Comparison of ENCODE assay signal across 27 cellular contexts in genomic region chr3:14456794-14457193, GRCh38.
"Had no signal": no experiment of that assay in that cellular context is flagged by ENCODE, and none has a peak within 500 bp of the region (broad histone marks: within the 10 kb centered on the region; RNA-seq: fewer than 3 reads in every experiment).

No MANE protein-coding gene starts in this region.

- H3K4me2 ChIP-seq: hepatocyte, neural progenitor cell, smooth muscle cell had no signal

- FAIRE-seq: endothelial cell of umbilical vein, kidney, pancreas had no signal

- H2AFZ ChIP-seq: hepatocyte, neural progenitor cell had no signal

- DNase-seq: dermis blood vessel endothelial cell; effector memory CD4-positive, alpha-beta T cell; foreskin keratinocyte; kidney; midbrain; naive thymus-derived CD4-positive, alpha-beta T cell; occipital lobe; stimulated activated CD4-positive, alpha-beta T cell treated with anti-CD3 and anti-CD28 coated beads, Interleukin-12 subunit alpha, Interleukin-12 subunit beta, amount 100 ng/mL, for 4 hours; stimulated activated CD4-positive, alpha-beta T cell treated with anti-CD3 and anti-CD28 coated beads, Interleukin-1b, Interleukin-23, amount 100 ng/mL, for 48 hours; stimulated activated CD4-positive, alpha-beta T cell treated with anti-CD3 and anti-CD28 coated beads, Interleukin-4, amount 100 ng/mL, for 1 hour; stimulated activated CD8-positive, alpha-beta memory T cell treated with anti-CD3 and anti-CD28 coated beads, Interleukin-4, amount 100 ng/mL, for 48 hours; stimulated activated naive CD8-positive, alpha-beta T cell treated with anti-CD3 and anti-CD28 coated beads, Interleukin-15, Interleukin-2, amounts not matched to agents 100 U/mL and 50 U/mL, for 24 hours; substantia nigra; transverse colon; upper lobe of right lung; uterus had no signal

- H3K79me2 ChIP-seq: hepatocyte had no signal

- H3K27me3 ChIP-seq: esophagus muscularis mucosa, foreskin keratinocyte, gastroesophageal sphincter, hepatocyte, neural progenitor cell, pancreas, transverse colon, upper lobe of right lung, uterus had no signal

- H3K36me3 ChIP-seq: neural progenitor cell, pancreas, thoracic aorta, transverse colon, uterus had no signal

- H3K9ac ChIP-seq: neural progenitor cell had no signal

- H3K9me3 ChIP-seq: esophagus muscularis mucosa, gastroesophageal sphincter, heart left ventricle, pancreas, thoracic aorta, transverse colon, upper lobe of right lung, uterus had no signal

- H3K27ac ChIP-seq: coronary artery, esophagus muscularis mucosa, foreskin keratinocyte, gastroesophageal sphincter, heart left ventricle, hepatocyte, neural progenitor cell, thoracic aorta, transverse colon, upper lobe of right lung had no signal

- H3K4me3 ChIP-seq: coronary artery, esophagus muscularis mucosa, gastroesophageal sphincter, heart left ventricle, hepatocyte, lung, neural progenitor cell, pancreas, smooth muscle cell, thoracic aorta, transverse colon, upper lobe of right lung, uterus had no signal
